In the genomic region with DNA sequence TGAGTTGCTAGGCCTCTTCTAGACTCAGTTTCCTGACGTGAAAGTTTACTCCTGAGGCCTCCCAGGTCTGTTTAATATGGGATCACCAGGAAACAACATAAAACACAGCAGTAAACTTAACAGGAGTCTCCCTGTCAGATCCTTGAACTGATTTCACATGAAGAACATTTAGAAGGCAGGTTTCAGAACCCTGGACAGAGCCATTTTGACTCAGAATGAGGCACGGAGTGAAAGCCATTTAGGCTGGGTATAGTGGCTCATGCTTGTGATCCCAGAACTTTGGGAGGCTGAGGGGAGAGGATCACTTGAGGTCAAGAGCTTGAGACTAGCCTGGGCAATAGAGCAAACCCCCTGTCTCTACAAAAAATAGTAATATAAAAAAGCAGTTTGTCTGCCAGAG, we compare ENCODE assay signal across 1 cellular context.
TF ChIP-seq lines count a peak whose summit lies in the region.

No MANE protein-coding gene starts in this region.

TF ChIP-seq in HepG2, 621 proteins besides CTCF, POLR2A, EP300 and RAD21 (continued from another document):
- TF ChIP-seq, protein P1, sequence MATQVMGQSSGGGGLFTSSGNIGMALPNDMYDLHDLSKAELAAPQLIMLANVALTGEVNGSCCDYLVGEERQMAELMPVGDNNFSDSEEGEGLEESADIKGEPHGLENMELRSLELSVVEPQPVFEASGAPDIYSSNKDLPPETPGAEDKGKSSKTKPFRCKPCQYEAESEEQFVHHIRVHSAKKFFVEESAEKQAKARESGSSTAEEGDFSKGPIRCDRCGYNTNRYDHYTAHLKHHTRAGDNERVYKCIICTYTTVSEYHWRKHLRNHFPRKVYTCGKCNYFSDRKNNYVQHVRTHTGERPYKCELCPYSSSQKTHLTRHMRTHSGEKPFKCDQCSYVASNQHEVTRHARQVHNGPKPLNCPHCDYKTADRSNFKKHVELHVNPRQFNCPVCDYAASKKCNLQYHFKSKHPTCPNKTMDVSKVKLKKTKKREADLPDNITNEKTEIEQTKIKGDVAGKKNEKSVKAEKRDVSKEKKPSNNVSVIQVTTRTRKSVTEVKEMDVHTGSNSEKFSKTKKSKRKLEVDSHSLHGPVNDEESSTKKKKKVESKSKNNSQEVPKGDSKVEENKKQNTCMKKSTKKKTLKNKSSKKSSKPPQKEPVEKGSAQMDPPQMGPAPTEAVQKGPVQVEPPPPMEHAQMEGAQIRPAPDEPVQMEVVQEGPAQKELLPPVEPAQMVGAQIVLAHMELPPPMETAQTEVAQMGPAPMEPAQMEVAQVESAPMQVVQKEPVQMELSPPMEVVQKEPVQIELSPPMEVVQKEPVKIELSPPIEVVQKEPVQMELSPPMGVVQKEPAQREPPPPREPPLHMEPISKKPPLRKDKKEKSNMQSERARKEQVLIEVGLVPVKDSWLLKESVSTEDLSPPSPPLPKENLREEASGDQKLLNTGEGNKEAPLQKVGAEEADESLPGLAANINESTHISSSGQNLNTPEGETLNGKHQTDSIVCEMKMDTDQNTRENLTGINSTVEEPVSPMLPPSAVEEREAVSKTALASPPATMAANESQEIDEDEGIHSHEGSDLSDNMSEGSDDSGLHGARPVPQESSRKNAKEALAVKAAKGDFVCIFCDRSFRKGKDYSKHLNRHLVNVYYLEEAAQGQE (IDR thresholded peaks at IDR 0.05; ENCODE audit: borderline replicate concordance in 1 of 2, low read depth in 1 of 2, low read length in 2 of 2), result peak; percentile 66 to 96
- TF ChIP-seq ZNF282 (IDR thresholded peaks at IDR 0.05; ENCODE audit: partially characterized antibody), result no peak
- TF ChIP-seq MIER2 (CRISPR knock-in tag; IDR thresholded peaks at IDR 0.05), result peak; percentile 96
- TF ChIP-seq MXD4 (CRISPR knock-in tag; IDR thresholded peaks at IDR 0.05), result no peak
- no peak for TF ChIP-seq ZNF556 (CRISPR knock-in tag; IDR thresholded peaks at IDR 0.05; ENCODE audit: borderline replicate concordance)
- peak; percentile 75; the same call in 1 of the 2 replicates for TF ChIP-seq WIZ (CRISPR knock-in tag; IDR thresholded peaks at IDR 0.05)
- TF ChIP-seq MIXL1 (CRISPR knock-in tag; IDR thresholded peaks at IDR 0.05), result 0 out of 2 replicates have a peak, but pooled peaks have one; percentile 16
TF ChIP-seq in HepG2: peak in this region for 7.
